In genomic region chr4:37892641-37893040, GRCh38 we compare ENCODE assay signal across 10 cellular contexts. TPM values are rescaled to one million over a fixed set of nuclear protein-coding genes. Genes with fewer than 3 reads are reported as not detected.
DNase-seq lines count a peak whose midpoint lies in the region; ATAC-seq and TF ChIP-seq lines count a peak whose summit lies in the region.
"Had no signal": no experiment of that assay in that cellular context is flagged by ENCODE, and none has a peak within 500 bp of the region (broad histone marks: within the 10 kb centered on the region; RNA-seq: fewer than 3 reads in every experiment).

No MANE protein-coding gene starts in this region.

- ATAC-seq in HG03575 (IDR thresholded peaks at IDR 0.05; ENCODE audit: extremely low read depth, insufficient number of reproducible peaks, low FRiP score, unreplicated experiment) (peak; percentile 30), psoas muscle (no peak)
- ATAC-seq: A549 had no signal

- DNase-seq in SIG-M5 treated with dmso at 0.1 percent for 504 hours (lab: John Stamatoyannopoulos, UW; ENCODE audit: unreplicated experiment) (peak; percentile 48), SIG-M5 (lab: John Stamatoyannopoulos, UW) (no peak), psoas muscle (no peak), iPS-NIHi7 (ENCODE audit: extremely low spot score) (no peak), NCI-H524 treated with DMSO at 0.1 percent for 48 hours (lab: John Stamatoyannopoulos, UW) (no peak), COLO829 (ENCODE audit: low spot score) (no peak)
- DNase-seq in activated CD8-positive, alpha-beta memory T cell treated with anti-CD3 and anti-CD28 coated beads, Interleukin-2, amount 50 U/mL, for 48 hours = peak; percentile 66

- no peak for TF ChIP-seq CTCF in psoas muscle (IDR thresholded peaks at IDR 0.05)

- H3K27me3 ChIP-seq in psoas muscle (ENCODE audit: insufficient read depth in 3 of 3, low read length in 2 of 3) = no peaks in the 10 kb centered on the region

- intact Hi-C loops in psoas muscle (cut with DNase I) = loop anchor here (5.0 kb wide), 2 partner anchors 40 to 85 kb away; no protein-coding TSS in a partner anchor

- peaks cover 3% of the 10 kb centered on the region for H3K4me1 ChIP-seq in psoas muscle
- H3K4me1 ChIP-seq: SJSA1 had no signal

- H3K36me3 ChIP-seq in psoas muscle (ENCODE audit: insufficient read depth in 1 of 2, low read depth in 1 of 2) = no peaks in the 10 kb centered on the region
- H3K36me3 ChIP-seq: SJSA1 had no signal

- H3K9me3 ChIP-seq in psoas muscle = no peaks in the 10 kb centered on the region
- H3K9me3 ChIP-seq: A549, SJSA1 had no signal

- H3K4me3 ChIP-seq in psoas muscle = peak overlapping the region; percentile 94
- H3K4me3 ChIP-seq: SJSA1 had no signal

- no peak overlapping the region for H3K27ac ChIP-seq in psoas muscle
- H3K27ac ChIP-seq: A549, SJSA1 had no signal

- 74 to 80% (median 79%) methylated on average over 5 of the region's 5 CpGs for WGBS in psoas muscle, 3 donors

RNA-seq across cellular contexts. Expression of gene TBC1D1, which starts 1.8 kb away (rescaled TPM):
- 100 to 1,000 TPM in 1 of 4 donors, 10 to 100 TPM in 3; 37.1 to 120 (median 40.6) TPM for total RNA-seq in psoas muscle
- 100 to 1,000 TPM in 1 of 3 donors, 10 to 100 TPM in 2; 18.1 to 130 (median 71.7) TPM for polyA plus RNA-seq in psoas muscle

Comparison
In these comparisons a context has a peak if more than half of its experiments do, and no peak if none do; other contexts are left out.
1. DNase-seq: peak in SIG-M5 treated with dmso at 0.1 percent for 504 hours (single experiment) and activated CD8-positive, alpha-beta memory T cell treated with anti-CD3 and anti-CD28 coated beads, Interleukin-2, amount 50 U/mL, for 48 hours (single experiment); none in SIG-M5 (single experiment), psoas muscle (0 of 2), iPS-NIHi7 (single experiment), NCI-H524 treated with DMSO at 0.1 percent for 48 hours (single experiment) and COLO829 (single experiment).